In genomic region chr6:40946738-40947301, GRCh38 we compare ENCODE assay signal across 29 cellular contexts.
"Had no signal": no experiment of that assay in that cellular context is flagged by ENCODE, and none has a peak within 500 bp of the region (broad histone marks: within the 10 kb centered on the region; RNA-seq: fewer than 3 reads in every experiment).

No MANE protein-coding gene starts in this region.

- H3K27me3 Mint-ChIP-seq: progenitor cell of endocrine pancreas had no signal

- H3K4me3 Mint-ChIP-seq: activated CD4-positive, alpha-beta memory T cell treated with anti-CD3 and anti-CD28 coated beads, Interleukin-2, amount 10 ng/mL, durations not matched to agents 7 days and 5 days; activated CD4-positive, alpha-beta T cell treated with anti-CD3 and anti-CD28 coated beads, Interleukin-2, amount 10 ng/mL, durations not matched to agents 7 days and 5 days; activated naive CD8-positive, alpha-beta T cell; activated T-cell treated with anti-CD3 and anti-CD28 coated beads, Interleukin-2, amount 50 U/mL, for 24 hours; nephron; stimulated activated memory B cell treated with anti-CD40 and anti-IgM and Interleukin-4, amounts not matched to agents 10 μg/mL and 1 μg/mL and 100 μg/mL, for 72 hours; T-helper 17 cell had no signal

- H3K27ac ChIP-seq: body of pancreas, cardiac muscle cell, colonic mucosa, gastroesophageal sphincter, neutrophil, tibial nerve had no signal

- H3K4me1 Mint-ChIP-seq: activated CD4-positive, alpha-beta T cell treated with anti-CD3 and anti-CD28 coated beads, Interleukin-2, amount 10 ng/mL, durations not matched to agents 7 days and 5 days; stimulated activated memory B cell treated with anti-CD40 and anti-IgM and Interleukin-4, amounts not matched to agents 10 μg/mL and 1 μg/mL and 100 μg/mL, for 72 hours had no signal

- H3K27ac Mint-ChIP-seq: activated CD4-positive, alpha-beta memory T cell treated with anti-CD3 and anti-CD28 coated beads, Interleukin-2, amount 10 ng/mL, durations not matched to agents 7 days and 5 days; activated CD4-positive, alpha-beta T cell treated with anti-CD3 and anti-CD28 coated beads, Interleukin-2, amount 10 ng/mL, durations not matched to agents 7 days and 5 days; activated naive CD8-positive, alpha-beta T cell; activated T-cell treated with anti-CD3 and anti-CD28 coated beads, Interleukin-2, amount 50 U/mL, for 24 hours; nephron; progenitor cell of endocrine pancreas; stimulated activated memory B cell treated with anti-CD40 and anti-IgM and Interleukin-4, amounts not matched to agents 10 μg/mL and 1 μg/mL and 100 μg/mL, for 72 hours; T-helper 17 cell had no signal

- H3K36me3 ChIP-seq: cardiac muscle cell, colonic mucosa, gastroesophageal sphincter, neutrophil, tibial nerve had no signal

- H3K4me1 ChIP-seq: body of pancreas, colonic mucosa, gastroesophageal sphincter, tibial nerve had no signal

- H3K9me3 ChIP-seq: body of pancreas, colonic mucosa, gastroesophageal sphincter, neutrophil, tibial nerve had no signal

- H3K36me3 Mint-ChIP-seq: activated naive CD8-positive, alpha-beta T cell; stimulated activated memory B cell treated with anti-CD40 and anti-IgM and Interleukin-4, amounts not matched to agents 10 μg/mL and 1 μg/mL and 100 μg/mL, for 72 hours had no signal

- DNase-seq: activated CD4-positive, alpha-beta memory T cell treated with anti-CD3 and anti-CD28 coated beads, Interleukin-2, amount 10 ng/mL, durations not matched to agents 7 days and 5 days; activated CD4-positive, alpha-beta T cell treated with anti-CD3 and anti-CD28 coated beads for 1 hour; activated CD4-positive, alpha-beta T cell treated with anti-CD3 and anti-CD28 coated beads, Interleukin-2, amount 10 ng/mL, durations not matched to agents 7 days and 5 days; activated CD8-positive, alpha-beta memory T cell treated with anti-CD3 and anti-CD28 coated beads, Interleukin-2, amount 50 U/mL, for 48 hours; activated T-cell treated with anti-CD3 and anti-CD28 coated beads, Interleukin-2, amount 50 U/mL, for 24 hours; aorta; body of pancreas; cerebellar nuclear complex; colonic mucosa; effector memory CD4-positive, alpha-beta T cell; head of caudate nucleus; hippocampal formation; left cardiac atrium; left ventricle myocardium superior; retina; stimulated activated CD4-positive, alpha-beta T cell treated with anti-CD3 and anti-CD28 coated beads, Interleukin-1b, Interleukin-23, amount 100 ng/mL, for 48 hours; stimulated activated CD4-positive, alpha-beta T cell treated with anti-CD3 and anti-CD28 coated beads, Interleukin-4, amount 100 ng/mL, for 4 hours; stimulated activated CD8-positive, alpha-beta memory T cell treated with anti-CD3 and anti-CD28 coated beads, Interleukin-4, amount 100 ng/mL, for 48 hours; T-helper 17 cell; T1000 had no signal

- H3K9me3 Mint-ChIP-seq: activated CD4-positive, alpha-beta memory T cell treated with anti-CD3 and anti-CD28 coated beads, Interleukin-2, amount 10 ng/mL, durations not matched to agents 7 days and 5 days; activated CD4-positive, alpha-beta T cell treated with anti-CD3 and anti-CD28 coated beads, Interleukin-2, amount 10 ng/mL, durations not matched to agents 7 days and 5 days; activated T-cell treated with anti-CD3 and anti-CD28 coated beads, Interleukin-2, amount 50 U/mL, for 24 hours; stimulated activated memory B cell treated with anti-CD40 and anti-IgM and Interleukin-4, amounts not matched to agents 10 μg/mL and 1 μg/mL and 100 μg/mL, for 72 hours had no signal

- H3K27me3 ChIP-seq: body of pancreas, cardiac muscle cell, colonic mucosa, gastroesophageal sphincter, tibial nerve had no signal

- H3K4me3 ChIP-seq: body of pancreas, cardiac muscle cell, colonic mucosa, gastroesophageal sphincter, smooth muscle cell, tibial nerve had no signal
